ENCODE assay signal across 8 cellular contexts in the genomic region with DNA sequence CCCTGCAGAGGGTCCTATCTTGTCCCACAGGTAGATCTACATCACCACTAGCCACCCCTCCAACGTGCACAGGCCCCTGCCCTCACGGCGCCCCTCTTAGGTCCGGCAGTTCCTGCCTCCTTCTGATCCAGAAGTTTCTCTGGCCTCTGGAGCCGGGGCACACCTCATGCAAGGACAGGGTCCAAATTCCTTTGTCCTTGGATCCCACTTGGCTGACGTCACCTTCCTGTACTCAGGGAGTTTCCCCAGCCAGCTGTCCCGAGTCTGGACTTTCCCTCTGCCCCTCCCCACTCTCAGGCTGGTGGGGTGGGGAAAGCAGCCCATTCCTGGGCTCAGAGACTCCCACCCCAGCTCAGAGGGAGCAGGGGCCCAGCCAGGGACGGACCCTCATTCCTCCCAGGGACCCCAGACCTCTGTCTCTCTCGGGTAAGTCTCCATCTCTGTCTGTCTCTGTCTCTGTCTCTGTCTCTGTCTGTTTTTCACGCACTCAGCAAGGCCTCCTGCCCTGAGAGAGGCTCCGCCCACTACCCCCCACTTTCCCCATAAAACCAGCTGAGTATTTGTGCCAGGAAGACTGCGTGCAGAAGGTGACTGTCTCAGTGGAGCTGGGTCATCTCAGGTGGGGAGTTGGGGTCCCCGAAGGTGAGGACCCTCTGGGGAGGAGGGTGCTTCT. TPM values are rescaled to one million over a fixed set of nuclear protein-coding genes. Genes with fewer than 3 reads are reported as not detected.
DNase-seq lines count a peak whose midpoint lies in the region; ATAC-seq and TF ChIP-seq lines count a peak whose summit lies in the region.

Gene IL32 (plus strand): TSS at position 572 of the 673 bp plus-strand sequence. CDS start 172 bp downstream, outside the sequence.

- no peak for TF ChIP-seq CTCF in heart left ventricle (IDR thresholded peaks at IDR 0.05)

- TF ChIP-seq POLR2A in heart left ventricle (IDR thresholded peaks at IDR 0.05): peak in 1 of 2 donors; percentile 38

- no peaks in the 10 kb centered on the region for H3K9me3 ChIP-seq in CD4-positive, CD25-positive, alpha-beta regulatory T cell (ENCODE audit: control insufficient read depth in 2 of 2, low read length in 2 of 2)
- no peaks in the 10 kb centered on the region for H3K9me3 ChIP-seq in heart left ventricle

- peaks cover 33% of the 10 kb centered on the region for H3K36me3 Mint-ChIP-seq in CD4-positive, CD25-positive, alpha-beta regulatory T cell

- peaks cover 72% of the 10 kb centered on the region for H3K4me1 ChIP-seq in CD4-positive, CD25-positive, alpha-beta regulatory T cell (ENCODE audit: control insufficient read depth, insufficient read depth, low read length, poor library complexity, severe bottlenecking)
- H3K4me1 ChIP-seq in heart left ventricle: peaks cover 0 to 56% (median 14%) of the 10 kb centered on the region in 12 donors

- peaks cover 9 to 69% (median 37%) of the 10 kb centered on the region in 4 donors for H3K4me1 Mint-ChIP-seq in CD4-positive, CD25-positive, alpha-beta regulatory T cell

- DNase-seq in CD4-positive, CD25-positive, alpha-beta regulatory T cell: peak; percentile 64 to 92 (median 65)
- peak; percentile 85 for DNase-seq in M059J (ENCODE audit: low read depth)
- peak; percentile 75 for DNase-seq in activated effector memory CD4-positive, alpha-beta T cell treated with Interleukin-2 at 50 U/mL for 16 hours
- DNase-seq in heart left ventricle: peak; percentile 72 to 88 (median 83)
- DNase-seq in stimulated activated CD4-positive, alpha-beta T cell treated with anti-CD3 and anti-CD28 coated beads, Interleukin-12 subunit alpha, Interleukin-12 subunit beta, amount 100 ng/mL, for 4 hours: peak; percentile 63
- no peak for DNase-seq in NCI-H748 treated with DMSO at 0.1 percent for 48 hours (lab: John Stamatoyannopoulos, UW)

- peaks cover 26% of the 10 kb centered on the region for H3K36me3 ChIP-seq in CD4-positive, CD25-positive, alpha-beta regulatory T cell (ENCODE audit: control insufficient read depth, insufficient read depth, low read length)
- peaks cover 0 to 23% (median 6%) of the 10 kb centered on the region in 9 donors for H3K36me3 ChIP-seq in heart left ventricle

- peak within 1 kb of the TSS; percentile 95 for H3K4me3 ChIP-seq in CD4-positive, CD25-positive, alpha-beta regulatory T cell (ENCODE audit: low read depth, low read length)
- H3K4me3 ChIP-seq in heart left ventricle: peak within 1 kb of the TSS; percentile 30 to 71 (median 60)

- 24 to 48% (median 39%) methylated on average over 13 of the region's 13 CpGs for WGBS in heart left ventricle, 4 donors

- peak within 1 kb of the TSS; percentile 96 for H3K27ac ChIP-seq in CD4-positive, CD25-positive, alpha-beta regulatory T cell (ENCODE audit: insufficient read depth, low read length, poor library complexity, severe bottlenecking)
- H3K27ac ChIP-seq in heart left ventricle: peak within 1 kb of the TSS; percentile 62 to 95 (median 87)

- peaks cover 0 to 2% (median 0%) of the 10 kb centered on the region in 7 donors for H3K9me3 Mint-ChIP-seq in CD4-positive, CD25-positive, alpha-beta regulatory T cell

- intact Hi-C loops in heart left ventricle (cut with DNase I): loop anchor here in 2 of 10 donors (2.0 to 5.0 kb wide), 2 partner anchors 22 to 37 kb away; no protein-coding TSS in a partner anchor

- H3K27me3 Mint-ChIP-seq in CD4-positive, CD25-positive, alpha-beta regulatory T cell: no peaks in the 10 kb centered on the region

- ATAC-seq in CD4-positive, CD25-positive, alpha-beta regulatory T cell (ENCODE audit: low read depth in 2 of 2): peak; percentile 59 to 67
- ATAC-seq in heart left ventricle (peak; percentile 82 to 94 (median 86)), GM21390 (IDR thresholded peaks at IDR 0.05; ENCODE audit: unreplicated experiment) (no peak), HG02623 (IDR thresholded peaks at IDR 0.05; ENCODE audit: unreplicated experiment) (no peak)

- H3K4me3 Mint-ChIP-seq in CD4-positive, CD25-positive, alpha-beta regulatory T cell: peak within 1 kb of the TSS; percentile 99 to 100 (median 100)

- H3K27me3 ChIP-seq in CD4-positive, CD25-positive, alpha-beta regulatory T cell (ENCODE audit: control insufficient read depth, insufficient read depth, low read length): no peaks in the 10 kb centered on the region
- no peaks in the 10 kb centered on the region for H3K27me3 ChIP-seq in heart left ventricle

- peak within 1 kb of the TSS; percentile 99 to 100 (median 100) for H3K27ac Mint-ChIP-seq in CD4-positive, CD25-positive, alpha-beta regulatory T cell

RNA-seq across cellular contexts. Expression of gene IL32, which starts in this region (rescaled TPM):
- total RNA-seq in CD4-positive, CD25-positive, alpha-beta regulatory T cell: 1,611 TPM
- 1,000 to 10,000 TPM; 3,219 to 6,021 (median 4,004) TPM for polyA plus RNA-seq in CD4-positive, CD25-positive, alpha-beta regulatory T cell
- 51.5 and 62.5 TPM in 2 replicates for total RNA-seq in M059J (2014; rRNA removed; shearing (Covaris generic))
- 100 to 1,000 TPM in 1 of 9 donors, 10 to 100 TPM in 8; 20.6 to 241 (median 48.9) TPM for total RNA-seq in heart left ventricle
- polyA plus RNA-seq in heart left ventricle: 10 to 100 TPM; 60.2 to 63.4 TPM

Comparison
In these comparisons a context has a peak if more than half of its experiments do, and no peak if none do; other contexts are left out.
1. RNA of gene IL32 (polyA plus RNA-seq): 3,219 to 6,021 TPM in CD4-positive, CD25-positive, alpha-beta regulatory T cell; 60.2 to 63.4 TPM in heart left ventricle; every median in the first group is over 10 times any median in the second.
2. ATAC-seq: peak in CD4-positive, CD25-positive, alpha-beta regulatory T cell (2 of 2) and heart left ventricle (4 of 4); none in GM21390 (single experiment) and HG02623 (single experiment).